13 cellular contexts compared by ENCODE assay signal in the genomic region with DNA sequence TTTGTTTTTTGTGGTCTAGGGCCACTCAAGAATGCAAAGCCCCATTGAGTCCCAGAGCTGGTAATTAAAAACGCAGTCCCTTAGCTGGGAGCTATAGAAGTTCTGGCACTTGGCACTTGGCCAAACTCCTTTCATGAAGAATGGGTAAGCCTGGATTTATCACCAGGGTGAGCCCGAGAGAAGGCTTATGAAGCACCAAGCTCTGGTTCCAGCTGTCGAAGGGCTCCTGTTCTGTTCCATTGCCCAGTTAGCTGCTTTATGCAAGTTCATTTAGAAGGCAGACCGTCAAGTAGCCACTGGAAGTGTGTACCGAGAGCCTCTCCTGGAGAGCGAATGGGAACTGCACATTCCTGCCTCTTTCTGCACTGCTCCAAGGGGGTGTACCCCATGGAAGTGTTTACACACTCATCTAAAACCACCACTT. TPM values are rescaled to one million over a fixed set of nuclear protein-coding genes. Genes with fewer than 3 reads are reported as not detected.
DNase-seq lines count a peak whose midpoint lies in the region; ATAC-seq lines count a peak whose summit lies in the region.
"Had no signal": no experiment of that assay in that cellular context is flagged by ENCODE, and none has a peak within 500 bp of the region (broad histone marks: within the 10 kb centered on the region; RNA-seq: fewer than 3 reads in every experiment).

No MANE protein-coding gene starts in this region.

- H3K4me3 Mint-ChIP-seq in activated T-cell treated with anti-CD3 and anti-CD28 coated beads, Interleukin-2, amount 50 U/mL, for 24 hours, result no peak overlapping the region
- H3K4me3 Mint-ChIP-seq in stimulated activated effector memory CD8-positive, alpha-beta T cell treated with anti-CD3 and anti-CD28 coated beads, Interleukin-12 subunit alpha, Interleukin-12 subunit beta, amount 100 ng/mL, for 72 hours, result no peak overlapping the region
- H3K4me3 Mint-ChIP-seq: CD4-positive, CD25-positive, alpha-beta regulatory T cell had no signal

- H3K27ac ChIP-seq in trophoblast cell (ENCODE audit: low read depth, low read length), result no peak overlapping the region

- no peaks in the 10 kb centered on the region for H3K4me1 ChIP-seq in trophoblast cell (ENCODE audit: control insufficient read depth in 1 of 2, insufficient read depth in 2 of 2, low read length in 2 of 2)

- intact Hi-C loops in left ventricle myocardium superior (cut with micrococcal nuclease), result no loop called here

- no peaks in the 10 kb centered on the region for H3K36me3 Mint-ChIP-seq in activated T-cell treated with anti-CD3 and anti-CD28 coated beads, Interleukin-2, amount 50 U/mL, for 24 hours (ENCODE audit: low read depth)
- no peaks in the 10 kb centered on the region for H3K36me3 Mint-ChIP-seq in stimulated activated effector memory CD8-positive, alpha-beta T cell treated with anti-CD3 and anti-CD28 coated beads, Interleukin-12 subunit alpha, Interleukin-12 subunit beta, amount 100 ng/mL, for 72 hours
- H3K36me3 Mint-ChIP-seq: CD4-positive, CD25-positive, alpha-beta regulatory T cell had no signal

- peak; percentile 41 for ATAC-seq in left ventricle myocardium superior
- no peak for ATAC-seq in stimulated activated effector memory CD8-positive, alpha-beta T cell treated with anti-CD3 and anti-CD28 coated beads, Interleukin-12 subunit alpha, Interleukin-12 subunit beta, amount 100 ng/mL, for 72 hours
- ATAC-seq: GM12878 had no signal

- H3K9me3 ChIP-seq in trophoblast cell (ENCODE audit: insufficient read depth, low read depth, low read length), result peaks cover 2% of the 10 kb centered on the region

- H3K14ac ChIP-seq in trophoblast cell (ENCODE audit: low read length), result no peak overlapping the region

- no CpG with 5 or more reads among the region's 6 CpGs for WGBS in trophoblast cell (ENCODE audit: extremely low coverage, insufficient coverage, insufficient read length)

- H3K4me2 ChIP-seq in trophoblast cell (ENCODE audit: low read length), result no peak overlapping the region

- no peaks in the 10 kb centered on the region for H3K79me2 ChIP-seq in trophoblast cell (ENCODE audit: control insufficient read depth, insufficient read depth, low read length, poor library complexity)

- H3K4me3 ChIP-seq in trophoblast cell (ENCODE audit: low read depth, low read length), result no peak overlapping the region
- H3K4me3 ChIP-seq: GM12878 had no signal

- H3K23ac ChIP-seq in trophoblast cell (ENCODE audit: low read length), result no peak overlapping the region

- no peaks in the 10 kb centered on the region for H3K4me1 Mint-ChIP-seq in activated T-cell treated with anti-CD3 and anti-CD28 coated beads, Interleukin-2, amount 50 U/mL, for 24 hours (ENCODE audit: low read depth)
- no peaks in the 10 kb centered on the region for H3K4me1 Mint-ChIP-seq in stimulated activated effector memory CD8-positive, alpha-beta T cell treated with anti-CD3 and anti-CD28 coated beads, Interleukin-12 subunit alpha, Interleukin-12 subunit beta, amount 100 ng/mL, for 72 hours
- H3K4me1 Mint-ChIP-seq: CD4-positive, CD25-positive, alpha-beta regulatory T cell had no signal

- H3K4ac ChIP-seq in trophoblast cell (ENCODE audit: low read depth, low read length), result no peak overlapping the region

- no peak overlapping the region for H4K8ac ChIP-seq in trophoblast cell (ENCODE audit: low read depth, low read length)

- no peaks in the 10 kb centered on the region for H3K79me1 ChIP-seq in trophoblast cell (ENCODE audit: low read length)

- no peak overlapping the region for H3K18ac ChIP-seq in trophoblast cell (ENCODE audit: low read length)

- no peaks in the 10 kb centered on the region for H3K27me3 ChIP-seq in trophoblast cell (ENCODE audit: insufficient read depth, low read length)

- no peak overlapping the region for H2BK5ac ChIP-seq in trophoblast cell (ENCODE audit: low read depth, low read length, poor library complexity)

- H4K91ac ChIP-seq in trophoblast cell (ENCODE audit: low read depth, low read length), result no peak overlapping the region

- peak; percentile 54 for DNase-seq in COR-L47 (lab: John Stamatoyannopoulos, UW)
- DNase-seq in NCI-H1092 treated with DMSO at 0.1 percent for 48 hours (lab: John Stamatoyannopoulos, UW), result peak; percentile 30
- DNase-seq in RPMI7951 (ENCODE audit: low read depth), result peak; percentile 24
- no peak for DNase-seq in left ventricle myocardium superior
- no peak for DNase-seq in activated T-cell treated with anti-CD3 and anti-CD28 coated beads, Interleukin-2, amount 50 U/mL, for 24 hours
- no peak for DNase-seq in trophoblast cell
- DNase-seq in activated T-cell treated with anti-CD3 and anti-CD28 coated beads, Interleukin-2, amount 50 U/mL, for 48 hours, result no peak
- no peak for DNase-seq in stimulated activated effector memory CD8-positive, alpha-beta T cell treated with anti-CD3 and anti-CD28 coated beads, Interleukin-12 subunit alpha, Interleukin-12 subunit beta, amount 100 ng/mL, for 72 hours (ENCODE audit: low spot score in 2 of 2)
- DNase-seq: activated CD4-positive, alpha-beta T cell treated with anti-CD3 and anti-CD28 coated beads for 48 hours; CD4-positive, CD25-positive, alpha-beta regulatory T cell; retina had no signal

- H4K12ac ChIP-seq in trophoblast cell (ENCODE audit: low read depth, low read length), result no peak overlapping the region

- H2AFZ ChIP-seq in trophoblast cell (ENCODE audit: insufficient read depth, low read length, poor library complexity), result no peak overlapping the region

- no peak overlapping the region for H3K9ac ChIP-seq in trophoblast cell (ENCODE audit: low read length)

- H3K9me3 Mint-ChIP-seq in activated T-cell treated with anti-CD3 and anti-CD28 coated beads, Interleukin-2, amount 50 U/mL, for 24 hours, result peaks cover 15% of the 10 kb centered on the region
- peaks cover 9% of the 10 kb centered on the region for H3K9me3 Mint-ChIP-seq in stimulated activated effector memory CD8-positive, alpha-beta T cell treated with anti-CD3 and anti-CD28 coated beads, Interleukin-12 subunit alpha, Interleukin-12 subunit beta, amount 100 ng/mL, for 72 hours

- no peak overlapping the region for H2BK12ac ChIP-seq in trophoblast cell (ENCODE audit: low read length)

- H3K27me3 Mint-ChIP-seq in activated T-cell treated with anti-CD3 and anti-CD28 coated beads, Interleukin-2, amount 50 U/mL, for 24 hours, result peaks cover 53% of the 10 kb centered on the region

- H3K27ac Mint-ChIP-seq in activated T-cell treated with anti-CD3 and anti-CD28 coated beads, Interleukin-2, amount 50 U/mL, for 24 hours, result no peak overlapping the region
- no peak overlapping the region for H3K27ac Mint-ChIP-seq in stimulated activated effector memory CD8-positive, alpha-beta T cell treated with anti-CD3 and anti-CD28 coated beads, Interleukin-12 subunit alpha, Interleukin-12 subunit beta, amount 100 ng/mL, for 72 hours
- H3K27ac Mint-ChIP-seq: CD4-positive, CD25-positive, alpha-beta regulatory T cell had no signal

- no peaks in the 10 kb centered on the region for H3K36me3 ChIP-seq in trophoblast cell (ENCODE audit: control insufficient read depth in 1 of 2, insufficient read depth in 2 of 2, low read length in 2 of 2)

- no peak overlapping the region for H2BK120ac ChIP-seq in trophoblast cell (ENCODE audit: insufficient read depth, low read length, poor library complexity)

- no peak overlapping the region for H2AK5ac ChIP-seq in trophoblast cell (ENCODE audit: low read length)

RNA-seq across cellular contexts. Expression of a gene that starts 14.2 kb away (rescaled TPM):
- not detected in 2 replicates for total RNA-seq in RPMI7951 (2014; rRNA removed; shearing (Covaris generic))
- total RNA-seq in left ventricle myocardium superior, result 0.37 TPM
- polyA plus RNA-seq in trophoblast cell (2013), result 0.04 and 0.07 TPM in 2 replicates
- total RNA-seq: CD4-positive, CD25-positive, alpha-beta regulatory T cell; GM12878 had no signal
- polyA plus RNA-seq: CD4-positive, CD25-positive, alpha-beta regulatory T cell; GM12878 had no signal

RNA-seq across cellular contexts. Expression of a gene that starts 17.5 kb away (rescaled TPM):
- total RNA-seq in RPMI7951 (2014; rRNA removed; shearing (Covaris generic)), result not detected in 2 replicates
- total RNA-seq in left ventricle myocardium superior, result not detected
- polyA plus RNA-seq in trophoblast cell (2013), result not detected in 2 replicates
- total RNA-seq: CD4-positive, CD25-positive, alpha-beta regulatory T cell; GM12878; liver had no signal
- polyA plus RNA-seq: CD4-positive, CD25-positive, alpha-beta regulatory T cell; GM12878 had no signal

RNA-seq across cellular contexts. Expression of a gene that starts 46.7 kb away (rescaled TPM):
- not detected in 2 replicates for total RNA-seq in RPMI7951 (2014; rRNA removed; shearing (Covaris generic))
- total RNA-seq in left ventricle myocardium superior, result 0.15 TPM
- not detected in 2 replicates for polyA plus RNA-seq in trophoblast cell (2013)
- total RNA-seq: CD4-positive, CD25-positive, alpha-beta regulatory T cell; GM12878; liver had no signal
- polyA plus RNA-seq: CD4-positive, CD25-positive, alpha-beta regulatory T cell; GM12878 had no signal

RNA-seq across cellular contexts. Expression of a gene that starts 52.5 kb away (rescaled TPM):
- total RNA-seq in RPMI7951 (2014; rRNA removed; shearing (Covaris generic)), result not detected in 2 replicates
- not detected for total RNA-seq in left ventricle myocardium superior
- not detected in 2 replicates for polyA plus RNA-seq in trophoblast cell (2013)
- total RNA-seq: CD4-positive, CD25-positive, alpha-beta regulatory T cell; GM12878; liver had no signal
- polyA plus RNA-seq: CD4-positive, CD25-positive, alpha-beta regulatory T cell; GM12878; liver had no signal

Comparison
In these comparisons a context has a peak if more than half of its experiments do, and no peak if none do; other contexts are left out.
1. DNase-seq: peak in COR-L47 (single experiment), NCI-H1092 treated with DMSO at 0.1 percent for 48 hours (single experiment) and RPMI7951 (single experiment); none in left ventricle myocardium superior (single experiment), activated T-cell treated with anti-CD3 and anti-CD28 coated beads, Interleukin-2, amount 50 U/mL, for 24 hours (single experiment), trophoblast cell (0 of 2), activated T-cell treated with anti-CD3 and anti-CD28 coated beads, Interleukin-2, amount 50 U/mL, for 48 hours (0 of 2) and stimulated activated effector memory CD8-positive, alpha-beta T cell treated with anti-CD3 and anti-CD28 coated beads, Interleukin-12 subunit alpha, Interleukin-12 subunit beta, amount 100 ng/mL, for 72 hours (0 of 2).